20 cellular contexts compared by ENCODE assay signal in the genomic region with DNA sequence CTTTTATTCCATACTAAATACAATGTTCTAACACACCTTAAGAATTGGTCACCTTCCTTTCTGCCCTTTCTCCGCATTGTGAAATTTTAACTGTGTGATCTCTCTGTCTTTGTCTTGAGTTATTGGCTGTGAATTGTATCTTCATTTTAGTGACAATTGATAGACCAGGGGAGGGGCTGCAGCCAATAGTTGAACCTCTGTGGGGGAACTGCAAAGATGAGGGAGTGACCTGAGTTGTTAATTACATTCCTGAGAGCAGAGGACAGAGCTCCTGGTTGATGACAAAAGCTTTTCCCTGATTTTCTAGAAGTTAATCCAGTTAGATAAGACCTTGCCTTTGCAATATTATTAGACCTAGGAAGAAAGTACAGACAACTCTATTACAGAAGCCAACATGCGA.
"Had no signal": no experiment of that assay in that cellular context is flagged by ENCODE, and none has a peak within 500 bp of the region (broad histone marks: within the 10 kb centered on the region; RNA-seq: fewer than 3 reads in every experiment).

No MANE protein-coding gene starts in this region.

- H3K27ac ChIP-seq: esophagus squamous epithelium, gastroesophageal sphincter, psoas muscle, spleen, tibial nerve, upper lobe of right lung, vagina had no signal

- H3K9me3 Mint-ChIP-seq: stimulated activated memory B cell treated with anti-CD40 and anti-IgM and Interleukin-4, amounts not matched to agents 10 μg/mL and 1 μg/mL and 100 μg/mL, for 72 hours had no signal

- H3K27me3 Mint-ChIP-seq: effector memory CD8-positive, alpha-beta T cell; memory B cell; natural killer cell treated with Interleukin-12 subunit alpha and Interleukin-12 subunit beta and Interleukin-15 and Interleukin-18, amount 100 ng/mL, for 72 hours; stimulated activated memory B cell treated with anti-CD40 and anti-IgM and Interleukin-4, amounts not matched to agents 10 μg/mL and 1 μg/mL and 100 μg/mL, for 72 hours; stimulated activated naive CD8-positive, alpha-beta T cell treated with anti-CD3 and anti-CD28 coated beads, Interleukin-15, Interleukin-2, amounts not matched to agents 100 ng/mL and 50 ng/mL, for 24 hours had no signal

- H3K4me3 ChIP-seq: esophagus squamous epithelium, gastroesophageal sphincter, psoas muscle, spleen, tibial nerve, upper lobe of right lung, vagina had no signal

- H3K36me3 Mint-ChIP-seq: memory B cell; natural killer cell treated with Interleukin-12 subunit alpha and Interleukin-12 subunit beta and Interleukin-15 and Interleukin-18, amount 100 ng/mL, for 72 hours; stimulated activated memory B cell treated with anti-CD40 and anti-IgM and Interleukin-4, amounts not matched to agents 10 μg/mL and 1 μg/mL and 100 μg/mL, for 72 hours had no signal

- H3K27me3 ChIP-seq: esophagus squamous epithelium, gastroesophageal sphincter, spleen, tibial nerve, upper lobe of right lung, vagina had no signal

- H3K36me3 ChIP-seq: esophagus squamous epithelium, gastroesophageal sphincter, spleen, tibial nerve, upper lobe of right lung, vagina had no signal

- H3K9me3 ChIP-seq: esophagus squamous epithelium, gastroesophageal sphincter, psoas muscle, spleen, tibial nerve, upper lobe of right lung, vagina had no signal

- DNase-seq: effector memory CD8-positive, alpha-beta T cell; esophagus squamous epithelium; foreskin fibroblast; glutamatergic neuron; islet precursor cell; midbrain; psoas muscle; retina; spleen; stimulated activated CD4-positive, alpha-beta T cell treated with anti-CD3 and anti-CD28 coated beads, Interleukin-15, amount 100 ng/mL, for 24 hours; stimulated activated CD4-positive, alpha-beta T cell treated with anti-CD3 and anti-CD28 coated beads, Interleukin-1b, Interleukin-23, amount 100 ng/mL, for 48 hours; stimulated activated CD4-positive, alpha-beta T cell treated with anti-CD3 and anti-CD28 coated beads, Interleukin-4, amount 100 ng/mL, for 24 hours; upper lobe of right lung had no signal

- H3K4me3 Mint-ChIP-seq: effector memory CD8-positive, alpha-beta T cell; memory B cell; natural killer cell treated with Interleukin-12 subunit alpha and Interleukin-12 subunit beta and Interleukin-15 and Interleukin-18, amount 100 ng/mL, for 72 hours; stimulated activated memory B cell treated with anti-CD40 and anti-IgM and Interleukin-4, amounts not matched to agents 10 μg/mL and 1 μg/mL and 100 μg/mL, for 72 hours; stimulated activated naive CD8-positive, alpha-beta T cell treated with anti-CD3 and anti-CD28 coated beads, Interleukin-15, Interleukin-2, amounts not matched to agents 100 ng/mL and 50 ng/mL, for 24 hours had no signal

- H3K27ac Mint-ChIP-seq: effector memory CD8-positive, alpha-beta T cell; memory B cell; natural killer cell treated with Interleukin-12 subunit alpha and Interleukin-12 subunit beta and Interleukin-15 and Interleukin-18, amount 100 ng/mL, for 72 hours; stimulated activated memory B cell treated with anti-CD40 and anti-IgM and Interleukin-4, amounts not matched to agents 10 μg/mL and 1 μg/mL and 100 μg/mL, for 72 hours; stimulated activated naive CD8-positive, alpha-beta T cell treated with anti-CD3 and anti-CD28 coated beads, Interleukin-15, Interleukin-2, amounts not matched to agents 100 ng/mL and 50 ng/mL, for 24 hours had no signal

- H3K4me1 ChIP-seq: esophagus squamous epithelium, gastroesophageal sphincter, psoas muscle, spleen, tibial nerve, upper lobe of right lung, vagina had no signal

- H3K4me1 Mint-ChIP-seq: memory B cell; stimulated activated memory B cell treated with anti-CD40 and anti-IgM and Interleukin-4, amounts not matched to agents 10 μg/mL and 1 μg/mL and 100 μg/mL, for 72 hours had no signal
